33 cellular contexts compared by ENCODE assay signal in the genomic region with DNA sequence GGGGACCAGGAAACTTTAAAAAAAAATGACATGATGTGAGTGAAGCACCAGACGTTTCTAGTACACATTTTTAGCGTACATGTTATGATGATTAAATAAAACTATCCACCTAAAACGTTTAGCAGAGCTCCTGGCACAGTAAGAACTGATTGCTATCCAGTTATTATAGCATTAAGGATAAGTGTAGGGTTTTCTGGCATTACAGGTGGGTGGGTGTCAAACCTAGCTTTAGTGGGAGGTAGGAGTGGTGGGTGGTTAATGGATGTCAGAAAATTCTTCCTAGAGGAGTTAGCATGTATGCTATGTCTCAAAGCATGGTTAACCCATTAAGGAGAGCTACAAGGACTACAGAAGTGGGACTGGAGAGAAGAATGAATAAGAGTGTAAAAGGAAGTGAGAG.
"Had no signal": no experiment of that assay in that cellular context is flagged by ENCODE, and none has a peak within 500 bp of the region (broad histone marks: within the 10 kb centered on the region; RNA-seq: fewer than 3 reads in every experiment).

No MANE protein-coding gene starts in this region.

- FAIRE-seq: astrocyte, bronchial epithelial cell had no signal

- H3K9me3 ChIP-seq: adrenal gland, ascending aorta, body of pancreas, breast epithelium had no signal

- H3K36me3 ChIP-seq: adrenal gland, ascending aorta, brain microvascular endothelial cell, breast epithelium, cardiac muscle cell had no signal

- H3K27ac ChIP-seq: adrenal gland, ascending aorta, body of pancreas, brain microvascular endothelial cell, breast epithelium, cardiac muscle cell had no signal

- DNase-seq: activated effector memory CD4-positive, alpha-beta T cell treated with anti-CD3 and anti-CD28 coated beads, Interleukin-2, amount 50 U/mL, for 16 hours; activated effector memory CD4-positive, alpha-beta T cell treated with Interleukin-2 at 50 U/mL for 16 hours; activated gamma-delta T cell; activated gamma-delta T cell treated with Interleukin-2 at 50 U/mL for 16 hours; activated naive CD4-positive, alpha-beta T cell; activated naive CD4-positive, alpha-beta T cell treated with anti-CD3 and anti-CD28 coated beads for 36 hours; activated naive CD4-positive, alpha-beta T cell treated with anti-CD3 and anti-CD28 coated beads, Interleukin-2, amount 10 ng/mL, durations not matched to agents 7 days and 5 days; activated naive CD4-positive, alpha-beta T cell treated with anti-CD3 and anti-CD28 coated beads, Interleukin-2, amount 50 U/mL, for 16 hours; activated naive CD4-positive, alpha-beta T cell treated with Interleukin-2 at 50 U/mL for 16 hours; activated naive CD8-positive, alpha-beta T cell treated with anti-CD3 and anti-CD28 coated beads for 36 hours; activated naive CD8-positive, alpha-beta T cell treated with anti-CD3 and anti-CD28 coated beads, Interleukin-2, amount 10 ng/mL, durations not matched to agents 7 days and 5 days; activated naive CD8-positive, alpha-beta T cell treated with anti-CD3 and anti-CD28 coated beads, Interleukin-2, amount 50 U/mL, for 24 hours; activated T-cell treated with anti-CD3 and anti-CD28 coated beads, Interleukin-2, amount 50 U/mL, for 1 hour; activated T-cell treated with anti-CD3 and anti-CD28 coated beads, Interleukin-2, amount 50 U/mL, for 24 hours; activated T-cell treated with anti-CD3 and anti-CD28 coated beads, Interleukin-2, amount 50 U/mL, for 4 hours; activated T-cell treated with anti-CD3 and anti-CD28 coated beads, Interleukin-2, amount 50 U/mL, for 48 hours; activated T-cell treated with anti-CD3 and anti-CD28 coated beads, Interleukin-2, amount 50 U/mL, for 72 hours; adrenal gland; amniotic stem cell; amygdala; anterior cingulate cortex; aorta; body of pancreas; brain microvascular endothelial cell; central memory CD4-positive, alpha-beta T cell; cerebellar nuclear complex had no signal

- H3K4me3 ChIP-seq: adrenal gland, ascending aorta, body of pancreas, breast epithelium, cardiac muscle cell had no signal

- ATAC-seq: activated naive CD4-positive, alpha-beta T cell treated with anti-CD3 and anti-CD28 coated beads, Interleukin-2, amount 50 U/mL, for 72 hours; activated naive CD8-positive, alpha-beta T cell treated with anti-CD3 and anti-CD28 coated beads, Interleukin-2, amount 50 U/mL, for 24 hours; activated T-cell treated with anti-CD3 and anti-CD28 coated beads, Interleukin-2, amount 50 U/mL, for 4 hours; activated T-cell treated with anti-CD3 and anti-CD28 coated beads, Interleukin-2, amount 50 U/mL, for 72 hours; activated T-helper 17 cell treated with anti-CD3 and anti-CD28 coated beads, Interleukin-2, amount 50 U/mL, for 72 hours; body of pancreas had no signal

- H3K27me3 ChIP-seq: adrenal gland, ascending aorta, body of pancreas, brain microvascular endothelial cell, breast epithelium, cardiac muscle cell had no signal

- H3K4me1 ChIP-seq: adrenal gland, ascending aorta, body of pancreas, breast epithelium had no signal
